Comparison of ENCODE assay signal across 3 cellular contexts in genomic region chr1:106378261-106378660, GRCh38.
"Had no signal": no experiment of that assay in that cellular context is flagged by ENCODE, and none has a peak within 500 bp of the region (broad histone marks: within the 10 kb centered on the region; RNA-seq: fewer than 3 reads in every experiment).

No MANE protein-coding gene starts in this region.

- DNase-seq: GDM1, GF-D8 had no signal

- ATAC-seq: GM12878 had no signal

- H3K4me3 ChIP-seq: GM12878 had no signal
